ENCODE assay signal across 31 cellular contexts in the genomic region with DNA sequence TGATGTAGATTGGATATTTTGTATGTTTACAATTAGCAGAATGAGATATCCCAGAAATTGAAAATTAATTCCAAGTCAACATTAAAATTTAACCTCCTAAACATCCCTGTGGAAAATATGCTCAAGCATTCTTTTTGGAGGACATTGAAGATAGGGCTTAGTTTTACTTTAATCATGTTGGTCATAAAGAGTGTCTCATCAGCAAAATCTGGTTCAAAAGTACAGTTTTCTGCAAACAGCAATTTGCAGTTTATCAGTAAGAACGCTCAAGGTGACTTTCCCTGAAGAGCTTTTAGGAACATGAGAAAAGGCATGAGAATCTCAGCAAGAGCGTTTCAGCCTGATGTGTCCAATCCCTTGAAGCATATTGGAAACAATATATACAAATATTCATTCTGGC.
"Had no signal": no experiment of that assay in that cellular context is flagged by ENCODE, and none has a peak within 500 bp of the region (broad histone marks: within the 10 kb centered on the region; RNA-seq: fewer than 3 reads in every experiment).

No MANE protein-coding gene starts in this region.

- FAIRE-seq: astrocyte had no signal

- H3K4me3 ChIP-seq: esophagus muscularis mucosa, gastrocnemius medialis had no signal

- H3K27ac ChIP-seq: brain microvascular endothelial cell, esophagus muscularis mucosa, foreskin keratinocyte, gastrocnemius medialis, WERI-Rb-1 had no signal

- H3K27me3 ChIP-seq: brain microvascular endothelial cell, esophagus muscularis mucosa, foreskin keratinocyte, gastrocnemius medialis had no signal

- ATAC-seq: activated CD4-positive, CD25-positive, alpha-beta regulatory T cell treated with anti-CD3 and anti-CD28 coated beads, Interleukin-2, amount 50 U/mL, for 24 hours; activated CD8-positive, alpha-beta T cell treated with anti-CD3 and anti-CD28 coated beads for 36 hours; activated T-cell treated with anti-CD3 and anti-CD28 coated beads, Interleukin-2, amount 50 U/mL, for 4 hours; activated T-helper 17 cell treated with anti-CD3 and anti-CD28 coated beads, Interleukin-2, amount 50 U/mL, for 72 hours; effector memory CD8-positive, alpha-beta T cell; foreskin keratinocyte; gastrocnemius medialis; T-helper 17 cell had no signal

- H3K9me3 ChIP-seq: esophagus muscularis mucosa, gastrocnemius medialis had no signal

- H3K36me3 ChIP-seq: brain microvascular endothelial cell, esophagus muscularis mucosa, gastrocnemius medialis, WERI-Rb-1 had no signal

- DNase-seq: activated B cell treated with CpG ODN at 0.5 μM for 24 hours; activated CD4-positive, alpha-beta T cell treated with anti-CD3 and anti-CD28 coated beads for 48 hours; activated CD4-positive, alpha-beta T cell treated with anti-CD3 and anti-CD28 coated beads, Interleukin-2, amount 50 U/mL, for 1 hour; activated CD4-positive, alpha-beta T cell treated with anti-CD3 and anti-CD28 coated beads, Interleukin-2, amount 50 U/mL, for 48 hours; activated CD8-positive, alpha-beta memory T cell treated with anti-CD3 and anti-CD28 coated beads for 24 hours; activated CD8-positive, alpha-beta T cell treated with anti-CD3 and anti-CD28 coated beads for 36 hours; activated effector memory CD4-positive, alpha-beta T cell treated with Interleukin-2 at 50 U/mL for 16 hours; activated gamma-delta T cell treated with Interleukin-2 at 50 U/mL for 16 hours; activated naive CD4-positive, alpha-beta T cell treated with anti-CD3 and anti-CD28 coated beads, Interleukin-2, amount 50 U/mL, for 16 hours; activated naive CD4-positive, alpha-beta T cell treated with Interleukin-2 at 50 U/mL for 16 hours; activated T-cell treated with anti-CD3 and anti-CD28 coated beads, Interleukin-2, amount 50 U/mL, for 4 hours; amniotic stem cell; anterior cingulate cortex; brain microvascular endothelial cell; caudate nucleus; cortex of kidney; dermis blood vessel endothelial cell; effector CD4-positive, alpha-beta T cell; effector memory CD8-positive, alpha-beta T cell; erythroblast; foreskin keratinocyte; gastrocnemius medialis; glutamatergic neuron; T-helper 1 cell; T-helper 17 cell; T1000; WERI-Rb-1 had no signal

- H3K4me1 ChIP-seq: esophagus muscularis mucosa, foreskin keratinocyte, gastrocnemius medialis had no signal
